In the genomic region with DNA sequence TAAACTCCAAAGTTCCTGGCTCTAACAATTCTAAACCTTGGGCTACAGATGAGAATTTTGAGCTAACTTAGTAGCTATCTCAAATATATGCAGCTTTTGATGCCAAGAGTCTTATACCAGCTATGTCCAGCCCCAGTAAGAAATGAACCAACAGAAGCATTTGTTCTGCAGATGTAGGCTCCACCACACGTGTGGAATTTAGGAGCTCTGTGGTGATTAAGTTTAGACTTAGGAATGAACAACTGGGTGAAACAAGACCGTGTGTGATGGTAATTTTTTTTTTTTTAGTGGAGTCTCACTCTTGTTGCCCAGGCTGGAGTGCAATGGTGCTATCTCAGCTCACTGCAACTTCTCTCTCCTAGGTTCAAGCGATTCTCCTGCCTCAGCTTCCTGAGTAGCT, we compare ENCODE assay signal across 31 cellular contexts.
"Had no signal": no experiment of that assay in that cellular context is flagged by ENCODE, and none has a peak within 500 bp of the region (broad histone marks: within the 10 kb centered on the region; RNA-seq: fewer than 3 reads in every experiment).

No MANE protein-coding gene starts in this region.

- ATAC-seq: activated CD8-positive, alpha-beta T cell treated with anti-CD3 and anti-CD28 coated beads for 36 hours; activated T-cell treated with anti-CD3 and anti-CD28 coated beads, Interleukin-2, amount 50 U/mL, for 72 hours; activated T-helper 17 cell treated with anti-CD3 and anti-CD28 coated beads, Interleukin-2, amount 50 U/mL, for 72 hours; Right ventricle myocardium inferior; SK-N-SH treated with all-trans-retinoic acid at 6 μM for 48 hours had no signal

- H3K27ac Mint-ChIP-seq: activated CD4-positive, alpha-beta T cell treated with anti-CD3 and anti-CD28 coated beads, Interleukin-2, amount 10 ng/mL, durations not matched to agents 24 days and 14 days; activated CD8-positive, alpha-beta T cell treated with anti-CD3 and anti-CD28 coated beads for 36 hours; activated naive CD8-positive, alpha-beta T cell treated with anti-CD3 and anti-CD28 coated beads for 36 hours; activated T-cell treated with anti-CD3 and anti-CD28 coated beads, Interleukin-2, amount 50 U/mL, for 72 hours; activated T-helper 17 cell treated with anti-CD3 and anti-CD28 coated beads, Interleukin-2, amount 50 U/mL, for 72 hours had no signal

- DNase-seq: activated CD4-positive, alpha-beta T cell treated with anti-CD3 and anti-CD28 coated beads, Interleukin-2, amount 10 ng/mL, durations not matched to agents 24 days and 14 days; activated CD4-positive, alpha-beta T cell treated with anti-CD3 and anti-CD28 coated beads, Interleukin-2, amount 50 U/mL, for 4 hours; activated CD8-positive, alpha-beta T cell treated with anti-CD3 and anti-CD28 coated beads for 36 hours; activated effector memory CD4-positive, alpha-beta T cell treated with anti-CD3 and anti-CD28 coated beads, Interleukin-2, amount 50 U/mL, for 16 hours; activated naive CD4-positive, alpha-beta T cell; activated naive CD4-positive, alpha-beta T cell treated with anti-CD3 and anti-CD28 coated beads, Interleukin-2, amount 50 U/mL, for 16 hours; activated naive CD8-positive, alpha-beta T cell treated with anti-CD3 and anti-CD28 coated beads for 36 hours; activated T-cell treated with anti-CD3 and anti-CD28 coated beads, Interleukin-2, amount 50 U/mL, for 1 hour; activated T-cell treated with anti-CD3 and anti-CD28 coated beads, Interleukin-2, amount 50 U/mL, for 72 hours; amniotic stem cell; aorta; Kasumi-1; KG1; MG63; NCI-H1048; NCI-H1105 treated with DMSO at 0.1 percent for 48 hours; NCI-H1436; NCI-H1694; NCI-H1930; NCI-H2081 treated with DMSO at 0.1 percent for 48 hours; NCI-H226; NCI-H524 treated with DMSO at 0.1 percent for 48 hours; Peyer's patch; SIG-M5; T1000 had no signal

- H3K4me3 ChIP-seq: cardiac muscle cell, MG63, Peyer's patch had no signal

- H3K9me3 Mint-ChIP-seq: activated CD4-positive, alpha-beta T cell treated with anti-CD3 and anti-CD28 coated beads, Interleukin-2, amount 10 ng/mL, durations not matched to agents 24 days and 14 days; activated CD8-positive, alpha-beta T cell treated with anti-CD3 and anti-CD28 coated beads for 36 hours; activated naive CD8-positive, alpha-beta T cell treated with anti-CD3 and anti-CD28 coated beads for 36 hours; activated T-cell treated with anti-CD3 and anti-CD28 coated beads, Interleukin-2, amount 50 U/mL, for 72 hours; activated T-helper 17 cell treated with anti-CD3 and anti-CD28 coated beads, Interleukin-2, amount 50 U/mL, for 72 hours; central memory CD8-positive, alpha-beta T cell had no signal

- H3K4me1 Mint-ChIP-seq: activated naive CD8-positive, alpha-beta T cell treated with anti-CD3 and anti-CD28 coated beads for 36 hours had no signal

- H3K27me3 Mint-ChIP-seq: activated CD4-positive, alpha-beta T cell treated with anti-CD3 and anti-CD28 coated beads, Interleukin-2, amount 10 ng/mL, durations not matched to agents 24 days and 14 days; activated CD8-positive, alpha-beta T cell treated with anti-CD3 and anti-CD28 coated beads for 36 hours; activated naive CD8-positive, alpha-beta T cell treated with anti-CD3 and anti-CD28 coated beads for 36 hours; activated T-helper 17 cell treated with anti-CD3 and anti-CD28 coated beads, Interleukin-2, amount 50 U/mL, for 72 hours; central memory CD8-positive, alpha-beta T cell had no signal

- H3K4me1 ChIP-seq: Peyer's patch had no signal

- H3K36me3 Mint-ChIP-seq: activated naive CD8-positive, alpha-beta T cell treated with anti-CD3 and anti-CD28 coated beads for 36 hours had no signal

- H3K4me3 Mint-ChIP-seq: activated CD4-positive, alpha-beta T cell treated with anti-CD3 and anti-CD28 coated beads, Interleukin-2, amount 10 ng/mL, durations not matched to agents 24 days and 14 days; activated CD8-positive, alpha-beta T cell treated with anti-CD3 and anti-CD28 coated beads for 36 hours; activated naive CD8-positive, alpha-beta T cell treated with anti-CD3 and anti-CD28 coated beads for 36 hours; activated T-cell treated with anti-CD3 and anti-CD28 coated beads, Interleukin-2, amount 50 U/mL, for 72 hours; activated T-helper 17 cell treated with anti-CD3 and anti-CD28 coated beads, Interleukin-2, amount 50 U/mL, for 72 hours; central memory CD8-positive, alpha-beta T cell had no signal

- H3K27me3 ChIP-seq: cardiac muscle cell, MG63, Peyer's patch had no signal

- H3K27ac ChIP-seq: cardiac muscle cell, Peyer's patch, RWPE1 had no signal

- H3K36me3 ChIP-seq: cardiac muscle cell, MG63, Peyer's patch had no signal

- H3K9me3 ChIP-seq: MG63, Peyer's patch had no signal
